8 cellular contexts compared by ENCODE assay signal in the genomic region with DNA sequence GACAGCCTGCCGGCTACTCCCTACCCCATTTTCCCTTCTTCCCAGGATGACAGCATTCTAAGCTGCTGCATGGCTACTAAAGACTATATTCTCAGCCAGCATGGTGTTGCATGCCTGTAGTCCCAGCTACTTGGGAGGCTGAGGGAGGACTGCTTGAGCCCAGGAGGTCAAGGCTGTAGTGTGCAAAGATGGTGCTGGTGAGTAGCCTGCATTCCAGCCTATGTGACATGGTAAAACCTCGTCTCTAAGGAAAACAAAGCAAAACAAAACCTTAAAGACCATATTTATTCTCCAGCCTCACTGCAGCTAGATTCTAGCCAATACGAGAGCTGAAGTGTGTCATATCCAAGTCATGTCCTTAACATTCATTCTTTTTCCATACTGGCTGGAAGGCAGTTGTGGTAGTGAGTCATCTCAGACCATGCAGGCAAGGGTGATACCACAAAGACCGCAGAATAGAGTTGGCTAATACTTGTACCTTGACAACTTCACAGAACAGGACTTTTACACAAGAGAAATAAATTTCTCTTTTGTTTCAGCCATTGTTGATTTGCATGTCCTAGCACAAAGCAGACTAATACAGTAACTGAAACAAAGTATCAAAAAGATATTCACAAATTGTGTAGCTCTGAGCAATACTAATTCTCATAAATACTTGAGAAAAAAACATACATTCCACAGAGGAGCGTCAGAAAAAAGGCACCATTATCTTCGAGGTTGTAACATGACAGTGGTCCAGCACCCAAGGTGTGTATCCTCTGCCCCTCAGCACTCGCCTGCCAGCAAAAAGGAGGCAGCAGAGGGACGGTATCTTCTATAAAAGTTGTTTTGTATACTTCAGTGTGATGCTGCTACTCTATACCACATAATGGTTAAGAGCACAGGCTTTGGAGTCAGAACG. TPM values are rescaled to one million over a fixed set of nuclear protein-coding genes. Genes with fewer than 3 reads are reported as not detected.
A peak's percentile ranks its signal among the peaks of the same experiment; 100 is the strongest.
DNase-seq lines count a peak whose midpoint lies in the region; ATAC-seq lines count a peak whose summit lies in the region.

No MANE protein-coding gene starts in this region.

- ATAC-seq in HG03103 (IDR thresholded peaks at IDR 0.05; ENCODE audit: low read depth, unreplicated experiment): peak; percentile 76

- peak; percentile 63 for DNase-seq in activated naive CD4-positive, alpha-beta T cell treated with Interleukin-2 at 50 U/mL for 16 hours
- no peak for DNase-seq in activated naive CD4-positive, alpha-beta T cell treated with anti-CD3 and anti-CD28 coated beads, Interleukin-2, amount 50 U/mL, for 16 hours
- DNase-seq in SKM-1 (lab: John Stamatoyannopoulos, UW; ENCODE audit: unreplicated experiment) (peak; percentile 85), dermis microvascular lymphatic vessel endothelial cell (ENCODE audit: low read depth in 2 of 2) (peak; percentile 54 to 96), non-pigmented ciliary epithelial cell (ENCODE audit: low read depth) (peak; percentile 100), NCI-H2029 (lab: John Stamatoyannopoulos, UW) (no peak), NCI-H187 (lab: John Stamatoyannopoulos, UW) (no peak)

RNA-seq across cellular contexts. Expression of gene PBRM1, which starts 14.8 kb away (rescaled TPM):
- 51.9 and 61.6 TPM in 2 replicates for total RNA-seq in dermis microvascular lymphatic vessel endothelial cell

RNA-seq across cellular contexts. Expression of gene GNL3, which starts 15.0 kb away (rescaled TPM):
- 53.1 and 71.6 TPM in 2 replicates for total RNA-seq in dermis microvascular lymphatic vessel endothelial cell

RNA-seq across cellular contexts. Expression of gene GLT8D1, which starts 34.7 kb away (rescaled TPM):
- total RNA-seq in dermis microvascular lymphatic vessel endothelial cell: 37.4 and 44.6 TPM in 2 replicates

RNA-seq across cellular contexts. Expression of gene SPCS1, which starts 35.0 kb away (rescaled TPM):
- 36.3 and 37.4 TPM in 2 replicates for total RNA-seq in dermis microvascular lymphatic vessel endothelial cell

Comparison
In these comparisons a context has a peak if more than half of its experiments do, and no peak if none do; other contexts are left out.
1. DNase-seq: peak in activated naive CD4-positive, alpha-beta T cell treated with Interleukin-2 at 50 U/mL for 16 hours (single experiment), SKM-1 (single experiment), dermis microvascular lymphatic vessel endothelial cell (2 of 2) and non-pigmented ciliary epithelial cell (single experiment); none in activated naive CD4-positive, alpha-beta T cell treated with anti-CD3 and anti-CD28 coated beads, Interleukin-2, amount 50 U/mL, for 16 hours (single experiment), NCI-H2029 (single experiment) and NCI-H187 (0 of 2).